ENCODE assay signal across 8 cellular contexts in the genomic region with DNA sequence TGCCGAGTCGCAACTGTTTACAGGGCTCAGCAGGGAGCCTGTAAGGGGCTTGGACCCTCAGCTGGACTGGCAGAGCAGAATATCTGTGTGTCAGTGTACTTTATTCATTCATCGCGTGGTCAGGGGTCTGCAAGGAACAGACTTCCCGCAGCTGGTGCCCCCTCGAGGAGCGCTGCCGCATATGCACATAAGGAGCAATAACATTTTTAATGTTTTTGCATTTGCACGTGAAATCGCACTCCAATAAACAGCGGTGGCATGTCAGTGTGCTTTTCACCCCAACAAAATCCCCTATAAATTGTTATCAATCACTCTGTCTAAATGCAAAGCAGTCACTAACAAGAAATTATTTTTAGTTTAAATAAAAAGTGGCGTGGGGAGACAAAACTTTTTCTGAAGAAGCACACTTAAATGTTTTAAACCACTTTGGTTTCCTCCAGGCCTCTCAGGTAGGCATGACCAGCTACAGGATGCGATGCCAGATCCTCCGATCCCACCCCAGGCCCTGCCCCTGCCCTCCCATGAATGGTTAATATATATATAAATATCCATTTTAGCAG. TPM values are rescaled to one million over a fixed set of nuclear protein-coding genes. Genes with fewer than 3 reads are reported as not detected.
A peak's percentile ranks its signal among the peaks of the same experiment; 100 is the strongest.
DNase-seq lines count a peak whose midpoint lies in the region; TF ChIP-seq lines count a peak whose summit lies in the region.

No MANE protein-coding gene starts in this region.

- H3K27me3 ChIP-seq in GM06990 (replicated peaks; ENCODE audit: control insufficient read depth, insufficient read depth, low read length) (no peaks in the 10 kb centered on the region), GM23248 (replicated peaks; ENCODE audit: insufficient read depth) (peaks cover 35% of the 10 kb centered on the region), ascending aorta (no peaks in the 10 kb centered on the region)

- peak overlapping the region; percentile 82 for H3K4me2 ChIP-seq in GM23248 (ENCODE audit: unreplicated experiment)

- no peak overlapping the region for H3K27ac ChIP-seq in GM23248
- H3K27ac ChIP-seq in ascending aorta = no peak overlapping the region

- no peaks in the 10 kb centered on the region for H3K79me2 ChIP-seq in GM23248 (ENCODE audit: insufficient read depth)

- H3K36me3 ChIP-seq in GM06990 (ENCODE audit: control insufficient read depth, insufficient read depth, low read length) (no peaks in the 10 kb centered on the region), GM23248 (ENCODE audit: low read depth) (no peaks in the 10 kb centered on the region), ascending aorta (no peaks in the 10 kb centered on the region)

- no peak overlapping the region for H3K9ac ChIP-seq in GM23248

- DNase-seq in GM06990 (ENCODE audit: extremely low read depth, insufficient read length) (no peak), GM23248 (peak; percentile 47), NCI-H524 (lab: John Stamatoyannopoulos, UW) (peak; percentile 53 to 66), ascending aorta (ENCODE audit: low spot score in 2 of 2) (no peak), GOT3 (lab: John Stamatoyannopoulos, UW) (no peak), T-helper 9 cell (no peak)
- peak; percentile 28 for DNase-seq in stimulated activated CD4-positive, alpha-beta T cell treated with anti-CD3 and anti-CD28 coated beads, Interleukin-4, amount 100 ng/mL, for 1 hour

- H3K4me1 ChIP-seq in GM23248 (ENCODE audit: insufficient read depth) = no peaks in the 10 kb centered on the region
- no peaks in the 10 kb centered on the region for H3K4me1 ChIP-seq in ascending aorta

- H4K20me1 ChIP-seq in GM23248 (ENCODE audit: insufficient read depth) = no peaks in the 10 kb centered on the region

- intact Hi-C loops in ascending aorta (cut with DNase I) = no loop called here

- in situ Hi-C loops in GM23248 (cut with MboI) = no loop called here

- H3K4me3 ChIP-seq in GM06990 (replicated peaks; ENCODE audit: low read depth, low read length) = peak overlapping the region; percentile 65
- peak overlapping the region; percentile 67 for H3K4me3 ChIP-seq in GM23248
- H3K4me3 ChIP-seq in ascending aorta = peak overlapping the region; percentile 53 to 91
- peak overlapping the region; percentile 56 for H3K4me3 ChIP-seq in iPS-18c (ENCODE audit: insufficient read depth, low read depth, low read length)

- no peaks in the 10 kb centered on the region for H3K9me2 ChIP-seq in GM23248 (ENCODE audit: insufficient read depth)

- H3K9me3 ChIP-seq in GM23248 (ENCODE audit: low read depth) (no peaks in the 10 kb centered on the region), ascending aorta (no peaks in the 10 kb centered on the region), iPS-18c (ENCODE audit: control insufficient read depth, insufficient read depth, low read length) (no peaks in the 10 kb centered on the region)

- H2AFZ ChIP-seq in GM23248 = peak overlapping the region; percentile 80

- H3F3A ChIP-seq in GM23248 (ENCODE audit: insufficient read depth) = no peaks in the 10 kb centered on the region

- TF ChIP-seq CTCF in GM06990 (IDR thresholded peaks at IDR 0.05; ENCODE audit: insufficient read depth, low read length, poor library complexity, severe bottlenecking) (peak; percentile 56), ascending aorta (IDR thresholded peaks at IDR 0.05) (peak; percentile 27 to 70 (median 45))

- WGBS in GM23248 (ENCODE audit: low coverage in 1 of 2, low lambda C conversion rate in 2 of 2, missing lambda C conversion rate in 2 of 2), 2 experiments = 17 to 22% methylated on average over 14 of the region's 14 CpGs

RNA-seq across cellular contexts. Expression of a gene that starts 3.5 kb away (rescaled TPM):
- not detected in 2 replicates for total RNA-seq in GM23248 (2014; rRNA removed; shearing (Covaris generic))
- not detected in 2 replicates for polyA plus RNA-seq in GM23248 (2016; fragmentation: Nextera tagmentation; extraction: Ambion mirVana)
- total RNA-seq in ascending aorta = not detected

Comparison
In these comparisons a context has a peak if more than half of its experiments do, and no peak if none do; other contexts are left out.
1. DNase-seq: peak in GM23248 (single experiment), NCI-H524 (2 of 2) and stimulated activated CD4-positive, alpha-beta T cell treated with anti-CD3 and anti-CD28 coated beads, Interleukin-4, amount 100 ng/mL, for 1 hour (single experiment); none in GM06990 (single experiment), ascending aorta (0 of 2), GOT3 (single experiment) and T-helper 9 cell (single experiment).
2. Peak in every context shown above with its lines, with median percentiles within 50 percentile points of each other: H3K4me3 ChIP-seq.